Comparison of ENCODE assay signal across 8 cellular contexts in genomic region chr10:87862644-87863101, GRCh38. TPM values are rescaled to one million over a fixed set of nuclear protein-coding genes. Genes with fewer than 3 reads are reported as not detected.
DNase-seq lines count a peak whose midpoint lies in the region; ATAC-seq, FAIRE-seq and TF ChIP-seq lines count a peak whose summit lies in the region.

No MANE protein-coding gene starts in this region.

- H3K36me3 ChIP-seq in astrocyte (ENCODE audit: insufficient read depth, low read length) (no peaks in the 10 kb centered on the region), kidney epithelial cell (ENCODE audit: control insufficient read depth, insufficient read depth, low read length) (no peaks in the 10 kb centered on the region)

- peak overlapping the region; percentile 98 for H2AFZ ChIP-seq in astrocyte (ENCODE audit: low read depth, low read length)

- H3K4me3 ChIP-seq in HFF-Myc (replicated peaks; ENCODE audit: low read depth, low read length), result peak overlapping the region; percentile 83
- peak overlapping the region; percentile 97 for H3K4me3 ChIP-seq in astrocyte (ENCODE audit: insufficient read depth, low read depth, low read length)
- peak overlapping the region; percentile 76 for H3K4me3 ChIP-seq in kidney epithelial cell (ENCODE audit: low read depth, low read length)

- peak overlapping the region; percentile 94 for H3K9ac ChIP-seq in astrocyte (ENCODE audit: low read length)

- H3K27me3 Mint-ChIP-seq in astrocyte (ENCODE audit: low read depth, unreplicated experiment), result no peaks in the 10 kb centered on the region
- H3K27me3 Mint-ChIP-seq in stimulated activated naive CD8-positive, alpha-beta T cell treated with anti-CD3 and anti-CD28 coated beads, Interleukin-15, amount 100 ng/mL, for 72 hours, result no peaks in the 10 kb centered on the region

- H3K4me3 Mint-ChIP-seq in astrocyte (ENCODE audit: unreplicated experiment), result peak overlapping the region; percentile 99
- peak overlapping the region; percentile 97 to 98 for H3K4me3 Mint-ChIP-seq in stimulated activated naive CD8-positive, alpha-beta T cell treated with anti-CD3 and anti-CD28 coated beads, Interleukin-15, amount 100 ng/mL, for 72 hours

- peaks cover 11% of the 10 kb centered on the region for H3K4me1 Mint-ChIP-seq in astrocyte (ENCODE audit: low read depth, unreplicated experiment)
- peaks cover 24% of the 10 kb centered on the region for H3K4me1 Mint-ChIP-seq in stimulated activated naive CD8-positive, alpha-beta T cell treated with anti-CD3 and anti-CD28 coated beads, Interleukin-15, amount 100 ng/mL, for 72 hours

- peak overlapping the region; percentile 77 for H3K27ac ChIP-seq in astrocyte (ENCODE audit: low read depth, low read length)

- peak; percentile 56 for ATAC-seq in stimulated activated naive CD8-positive, alpha-beta T cell treated with anti-CD3 and anti-CD28 coated beads, Interleukin-15, amount 100 ng/mL, for 72 hours

- H3K4me1 ChIP-seq in astrocyte (ENCODE audit: insufficient read depth, low read length), result peaks cover 9% of the 10 kb centered on the region

- H3K27me3 ChIP-seq in astrocyte (ENCODE audit: insufficient read depth, low read length) (no peaks in the 10 kb centered on the region), kidney epithelial cell (ENCODE audit: control insufficient read depth, insufficient read depth, low read length) (no peaks in the 10 kb centered on the region)

- peak overlapping the region; percentile 99 for H3K27ac Mint-ChIP-seq in astrocyte (ENCODE audit: unreplicated experiment)
- peak overlapping the region; percentile 92 to 96 for H3K27ac Mint-ChIP-seq in stimulated activated naive CD8-positive, alpha-beta T cell treated with anti-CD3 and anti-CD28 coated beads, Interleukin-15, amount 100 ng/mL, for 72 hours

- H3K9me3 Mint-ChIP-seq in astrocyte (ENCODE audit: unreplicated experiment), result no peaks in the 10 kb centered on the region
- no peaks in the 10 kb centered on the region for H3K9me3 Mint-ChIP-seq in stimulated activated naive CD8-positive, alpha-beta T cell treated with anti-CD3 and anti-CD28 coated beads, Interleukin-15, amount 100 ng/mL, for 72 hours

- peak; percentile 66 to 68 for DNase-seq in activated CD4-positive, alpha-beta T cell treated with anti-CD3 and anti-CD28 coated beads for 4 hours
- DNase-seq in activated CD4-positive, alpha-beta T cell treated with anti-CD3 and anti-CD28 coated beads for 1 hour, result no peak
- no peak for DNase-seq in HFF-Myc (ENCODE audit: extremely low read depth, low read depth)
- peak; percentile 35 for DNase-seq in NCI-H748 treated with DMSO at 0.1 percent for 48 hours (lab: John Stamatoyannopoulos, UW)
- no peak for DNase-seq in astrocyte (ENCODE audit: low read depth)
- DNase-seq in kidney epithelial cell (ENCODE audit: low read depth), result no peak
- no peak for DNase-seq in stimulated activated naive CD8-positive, alpha-beta T cell treated with anti-CD3 and anti-CD28 coated beads, Interleukin-15, amount 100 ng/mL, for 72 hours
- DNase-seq in glomerular visceral epithelial cell (ENCODE audit: extremely low spot score), result no peak

- no peak for TF ChIP-seq CTCF in HFF-Myc (IDR thresholded peaks at IDR 0.05; ENCODE audit: low read depth, low read length, missing control alignments)
- no peak for TF ChIP-seq CTCF in astrocyte (IDR thresholded peaks at IDR 0.05; ENCODE audit: insufficient read depth, low read depth, low read length)
- no peak for TF ChIP-seq CTCF in kidney epithelial cell (IDR thresholded peaks at IDR 0.05; ENCODE audit: insufficient read depth, low read length, poor library complexity, severe bottlenecking)

- H4K20me1 ChIP-seq in astrocyte (ENCODE audit: insufficient read depth, low read length), result peaks cover 34% of the 10 kb centered on the region

- peak overlapping the region; percentile 100 for H3K4me2 ChIP-seq in astrocyte (ENCODE audit: low read length)

- FAIRE-seq in astrocyte (lab: Jason Lieb, UNC), result no peak

- H3K79me2 ChIP-seq in astrocyte (ENCODE audit: insufficient read depth, low read length), result peaks cover 39% of the 10 kb centered on the region

- no peaks in the 10 kb centered on the region for H3K9me3 ChIP-seq in astrocyte (ENCODE audit: insufficient read depth, low read depth, low read length)

- no peaks in the 10 kb centered on the region for H3K36me3 Mint-ChIP-seq in astrocyte (ENCODE audit: low read depth, unreplicated experiment)

RNA-seq across cellular contexts. Expression of gene KLLN, which starts 0.7 kb away (rescaled TPM):
- total RNA-seq in astrocyte (1.4 and 1.5 TPM in 2 replicates), kidney epithelial cell (1.0 TPM in 2 replicates)

RNA-seq across cellular contexts. Expression of gene PTEN, which starts 0.8 kb away (rescaled TPM):
- total RNA-seq in astrocyte, result 90.3 and 99.2 TPM in 2 replicates
- total RNA-seq in kidney epithelial cell, result 39.3 and 39.4 TPM in 2 replicates

RNA-seq across cellular contexts. Expression of gene ATAD1, which starts 44.6 kb away (rescaled TPM):
- total RNA-seq in astrocyte (71.0 and 72.5 TPM in 2 replicates), kidney epithelial cell (39.4 and 48.0 TPM in 2 replicates)

Comparison
In these comparisons a context has a peak if more than half of its experiments do, and no peak if none do; other contexts are left out.
1. DNase-seq: peak in activated CD4-positive, alpha-beta T cell treated with anti-CD3 and anti-CD28 coated beads for 4 hours (2 of 2) and NCI-H748 treated with DMSO at 0.1 percent for 48 hours (single experiment); none in activated CD4-positive, alpha-beta T cell treated with anti-CD3 and anti-CD28 coated beads for 1 hour (single experiment), HFF-Myc (single experiment), astrocyte (single experiment), kidney epithelial cell (single experiment), stimulated activated naive CD8-positive, alpha-beta T cell treated with anti-CD3 and anti-CD28 coated beads, Interleukin-15, amount 100 ng/mL, for 72 hours (0 of 2) and glomerular visceral epithelial cell (single experiment).
2. Peak in every context shown above with its lines, with median percentiles within 50 percentile points of each other: H3K4me3 ChIP-seq.